ENCODE assay signal across 25 cellular contexts in genomic region chr4:189088783-189089182, GRCh38.
DNase-seq lines count a peak whose midpoint lies in the region; ATAC-seq and TF ChIP-seq lines count a peak whose summit lies in the region.
"Had no signal": no experiment of that assay in that cellular context is flagged by ENCODE, and none has a peak within 500 bp of the region (broad histone marks: within the 10 kb centered on the region; RNA-seq: fewer than 3 reads in every experiment).

No MANE protein-coding gene starts in this region.

- ATAC-seq in GM18861 (IDR thresholded peaks at IDR 0.05; ENCODE audit: unreplicated experiment) (no peak), GM18873 (IDR thresholded peaks at IDR 0.05; ENCODE audit: low FRiP score, unreplicated experiment) (no peak)
- ATAC-seq in effector memory CD8-positive, alpha-beta T cell (replicated peaks), result no peak
- ATAC-seq: naive thymus-derived CD4-positive, alpha-beta T cell; PC-3; stimulated activated effector memory CD8-positive, alpha-beta T cell treated with anti-CD3 and anti-CD28 coated beads, Interleukin-12 subunit alpha, Interleukin-12 subunit beta, amount 100 ng/mL, for 72 hours; T-helper 17 cell had no signal

- DNase-seq in COLO668 (lab: John Stamatoyannopoulos, UW; ENCODE audit: unreplicated experiment) (peak; percentile 79), HT1080 (ENCODE audit: low read depth) (peak; percentile 3), NCI-H510A treated with DMSO at 0.1 percent for 48 hours (lab: John Stamatoyannopoulos, UW) (peak; percentile 50), fibroblast of villous mesenchyme (ENCODE audit: low read depth) (peak; percentile 10), cerebellar cortex (ENCODE audit: low spot score) (no peak)
- no peak for DNase-seq in effector memory CD8-positive, alpha-beta T cell
- DNase-seq: activated CD8-positive, alpha-beta memory T cell treated with anti-CD3 and anti-CD28 coated beads, Interleukin-2, amount 50 U/mL, for 4 hours; activated naive CD8-positive, alpha-beta T cell treated with anti-CD3 and anti-CD28 coated beads, Interleukin-2, amount 10 ng/mL, durations not matched to agents 7 days and 5 days; DMS 273 treated with DMSO at 0.1 percent for 48 hours; effector CD4-positive, alpha-beta T cell; esophagus squamous epithelium; mesendoderm; naive thymus-derived CD4-positive, alpha-beta T cell; NCI-H1694; NCI-H524 treated with DMSO at 0.1 percent for 48 hours; ovary; PC-3; T-helper 17 cell; testis had no signal

- H3K27ac Mint-ChIP-seq in effector memory CD8-positive, alpha-beta T cell, result no peak overlapping the region
- H3K27ac Mint-ChIP-seq: activated naive CD8-positive, alpha-beta T cell treated with anti-CD3 and anti-CD28 coated beads, Interleukin-2, amount 10 ng/mL, durations not matched to agents 7 days and 5 days; activated T-helper 2 cell treated with anti-CD3 and anti-CD28 coated beads, Interferon-gamma antibody, Interleukin-2, Interleukin-4, amounts not matched to agents 10 μg/mL and 5 μg/mL and 100 μg/mL, durations not matched to agents 14 hours and 24 hours and 36 hours; naive thymus-derived CD4-positive, alpha-beta T cell; stimulated activated effector memory CD8-positive, alpha-beta T cell treated with anti-CD3 and anti-CD28 coated beads, Interleukin-12 subunit alpha, Interleukin-12 subunit beta, amount 100 ng/mL, for 72 hours; T-helper 17 cell had no signal

- H3K4me3 Mint-ChIP-seq in effector memory CD8-positive, alpha-beta T cell, result no peak overlapping the region
- H3K4me3 Mint-ChIP-seq: activated naive CD8-positive, alpha-beta T cell treated with anti-CD3 and anti-CD28 coated beads, Interleukin-2, amount 10 ng/mL, durations not matched to agents 7 days and 5 days; naive thymus-derived CD4-positive, alpha-beta T cell; stimulated activated effector memory CD8-positive, alpha-beta T cell treated with anti-CD3 and anti-CD28 coated beads, Interleukin-12 subunit alpha, Interleukin-12 subunit beta, amount 100 ng/mL, for 72 hours; T-helper 17 cell had no signal

- H3K27me3 Mint-ChIP-seq in effector memory CD8-positive, alpha-beta T cell, result no peaks in the 10 kb centered on the region
- H3K27me3 Mint-ChIP-seq: activated naive CD8-positive, alpha-beta T cell treated with anti-CD3 and anti-CD28 coated beads, Interleukin-2, amount 10 ng/mL, durations not matched to agents 7 days and 5 days; naive thymus-derived CD4-positive, alpha-beta T cell; T-helper 17 cell had no signal

- no peaks in the 10 kb centered on the region for H3K4me1 Mint-ChIP-seq in effector memory CD8-positive, alpha-beta T cell (ENCODE audit: low read depth in 2 of 2)
- H3K4me1 Mint-ChIP-seq: activated naive CD8-positive, alpha-beta T cell treated with anti-CD3 and anti-CD28 coated beads, Interleukin-2, amount 10 ng/mL, durations not matched to agents 7 days and 5 days; naive thymus-derived CD4-positive, alpha-beta T cell; stimulated activated effector memory CD8-positive, alpha-beta T cell treated with anti-CD3 and anti-CD28 coated beads, Interleukin-12 subunit alpha, Interleukin-12 subunit beta, amount 100 ng/mL, for 72 hours; T-helper 17 cell had no signal

- H3K9me3 Mint-ChIP-seq in effector memory CD8-positive, alpha-beta T cell, result no peaks in the 10 kb centered on the region

- H3K4me3 ChIP-seq in fibroblast of villous mesenchyme (ENCODE audit: low read depth, low read length), result no peak overlapping the region
- H3K4me3 ChIP-seq: esophagus squamous epithelium, ovary, SJCRH30, testis, vagina had no signal

- H3K36me3 Mint-ChIP-seq in effector memory CD8-positive, alpha-beta T cell (ENCODE audit: insufficient read depth), result no peaks in the 10 kb centered on the region
- H3K36me3 Mint-ChIP-seq: activated naive CD8-positive, alpha-beta T cell treated with anti-CD3 and anti-CD28 coated beads, Interleukin-2, amount 10 ng/mL, durations not matched to agents 7 days and 5 days; naive thymus-derived CD4-positive, alpha-beta T cell; stimulated activated effector memory CD8-positive, alpha-beta T cell treated with anti-CD3 and anti-CD28 coated beads, Interleukin-12 subunit alpha, Interleukin-12 subunit beta, amount 100 ng/mL, for 72 hours had no signal

- no peak for TF ChIP-seq CTCF in fibroblast of villous mesenchyme (IDR thresholded peaks at IDR 0.05; ENCODE audit: insufficient read depth, low read depth, low read length)

Comparison
In these comparisons a context has a peak if more than half of its experiments do, and no peak if none do; other contexts are left out.
1. DNase-seq: peak in COLO668 (single experiment), HT1080 (single experiment), NCI-H510A treated with DMSO at 0.1 percent for 48 hours (single experiment) and fibroblast of villous mesenchyme (single experiment); none in effector memory CD8-positive, alpha-beta T cell (0 of 3) and cerebellar cortex (single experiment).